8 cellular contexts compared by ENCODE assay signal in genomic region chr20:50729925-50730764, GRCh38. TPM values are rescaled to one million over a fixed set of nuclear protein-coding genes. Genes with fewer than 3 reads are reported as not detected.
DNase-seq lines count a peak whose midpoint lies in the region; ATAC-seq and TF ChIP-seq lines count a peak whose summit lies in the region.

No MANE protein-coding gene starts in this region.

- ATAC-seq in SK-N-SH treated with all-trans-retinoic acid at 6 μM for 48 hours (peak; percentile 4; the same call in 2 of the 3 replicates), omental fat pad (ENCODE audit: low FRiP score) (peak; percentile 1), HG03571 (IDR thresholded peaks at IDR 0.05; ENCODE audit: unreplicated experiment) (no peak), GM19328 (IDR thresholded peaks at IDR 0.05; ENCODE audit: unreplicated experiment) (no peak)

- TF ChIP-seq CTCF in fibroblast of mammary gland (conservative IDR thresholded peaks at IDR 0.05; ENCODE audit: control insufficient read depth, insufficient read depth, low read depth, low read length) (no peak), omental fat pad (IDR thresholded peaks at IDR 0.05) (no peak)

- DNase-seq in NCI-H2171 treated with DMSO at 0.1 percent for 48 hours (lab: John Stamatoyannopoulos, UW) (peak; percentile 46), NCI-H2171 (lab: John Stamatoyannopoulos, UW) (no peak), fibroblast of mammary gland (ENCODE audit: low read depth) (peak; percentile 14), omental fat pad (ENCODE audit: low spot score) (no peak)
- DNase-seq in activated CD4-positive, CD25-positive, alpha-beta regulatory T cell (lab: John Stamatoyannopoulos, UW): no peak

- H3K4me3 ChIP-seq in fibroblast of mammary gland (ENCODE audit: control insufficient read depth, low read depth, low read length): peak overlapping the region; percentile 56

TF ChIP-seq in SK-N-SH treated with all-trans-retinoic acid at 6 μM for 48 hours, 23 proteins besides CTCF, POLR2A, EP300 and RAD21:
- TF ChIP-seq PPARA (CRISPR knock-in tag; IDR thresholded peaks at IDR 0.05; ENCODE audit: borderline replicate concordance): no peak
- no peak for TF ChIP-seq ZFP3 (CRISPR knock-in tag; IDR thresholded peaks at IDR 0.05)
- TF ChIP-seq ISL1 (CRISPR knock-in tag; IDR thresholded peaks at IDR 0.05): no peak
- TF ChIP-seq ZFP30 (CRISPR knock-in tag; IDR thresholded peaks at IDR 0.05): no peak
- TF ChIP-seq ZNF8 (CRISPR knock-in tag; IDR thresholded peaks at IDR 0.05): no peak
- TF ChIP-seq, protein P1, sequence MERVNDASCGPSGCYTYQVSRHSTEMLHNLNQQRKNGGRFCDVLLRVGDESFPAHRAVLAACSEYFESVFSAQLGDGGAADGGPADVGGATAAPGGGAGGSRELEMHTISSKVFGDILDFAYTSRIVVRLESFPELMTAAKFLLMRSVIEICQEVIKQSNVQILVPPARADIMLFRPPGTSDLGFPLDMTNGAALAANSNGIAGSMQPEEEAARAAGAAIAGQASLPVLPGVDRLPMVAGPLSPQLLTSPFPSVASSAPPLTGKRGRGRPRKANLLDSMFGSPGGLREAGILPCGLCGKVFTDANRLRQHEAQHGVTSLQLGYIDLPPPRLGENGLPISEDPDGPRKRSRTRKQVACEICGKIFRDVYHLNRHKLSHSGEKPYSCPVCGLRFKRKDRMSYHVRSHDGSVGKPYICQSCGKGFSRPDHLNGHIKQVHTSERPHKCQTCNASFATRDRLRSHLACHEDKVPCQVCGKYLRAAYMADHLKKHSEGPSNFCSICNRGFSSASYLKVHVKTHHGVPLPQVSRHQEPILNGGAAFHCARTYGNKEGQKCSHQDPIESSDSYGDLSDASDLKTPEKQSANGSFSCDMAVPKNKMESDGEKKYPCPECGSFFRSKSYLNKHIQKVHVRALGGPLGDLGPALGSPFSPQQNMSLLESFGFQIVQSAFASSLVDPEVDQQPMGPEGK (CRISPR knock-in tag; IDR thresholded peaks at IDR 0.05; ENCODE audit: borderline replicate concordance): no peak
- TF ChIP-seq TOX (CRISPR knock-in tag; IDR thresholded peaks at IDR 0.05; ENCODE audit: borderline replicate concordance): no peak
- TF ChIP-seq ZNF565 (CRISPR knock-in tag; conservative IDR thresholded peaks at IDR 0.05; ENCODE audit: low read depth): no peak
- no peak for TF ChIP-seq ESRRG (CRISPR knock-in tag; IDR thresholded peaks at IDR 0.05)
- TF ChIP-seq GLIS3 (CRISPR knock-in tag; IDR thresholded peaks at IDR 0.05): no peak
- no peak for TF ChIP-seq ARNTL (CRISPR knock-in tag; IDR thresholded peaks at IDR 0.05; ENCODE audit: borderline replicate concordance, low read depth)
- TF ChIP-seq TCF4 (CRISPR knock-in tag; IDR thresholded peaks at IDR 0.05; ENCODE audit: borderline replicate concordance): no peak
- no peak for TF ChIP-seq CSRNP3 (CRISPR knock-in tag; IDR thresholded peaks at IDR 0.05)
- no peak for TF ChIP-seq ZNF70 (CRISPR knock-in tag; IDR thresholded peaks at IDR 0.05)

RNA-seq across cellular contexts. Expression of gene PARD6B, which starts 1.2 kb away (rescaled TPM):
- total RNA-seq in omental fat pad: 10 to 100 TPM in 1 of 4 donors, 1 to 10 TPM in 3; 1.1 to 20.5 (median 5.9) TPM

RNA-seq across cellular contexts. Expression of gene RIPOR3, which starts 38.8 kb away (rescaled TPM):
- total RNA-seq in omental fat pad: 10 to 100 TPM in 3 of 4 donors, 1 to 10 TPM in 1; 7.8 to 81.8 (median 16.6) TPM

Comparison
In these comparisons a context has a peak if more than half of its experiments do, and no peak if none do; other contexts are left out.
1. DNase-seq: peak in NCI-H2171 treated with DMSO at 0.1 percent for 48 hours (single experiment) and fibroblast of mammary gland (single experiment); none in NCI-H2171 (single experiment), omental fat pad (single experiment) and activated CD4-positive, CD25-positive, alpha-beta regulatory T cell (0 of 4).
2. ATAC-seq: peak in SK-N-SH treated with all-trans-retinoic acid at 6 μM for 48 hours (single experiment) and omental fat pad (single experiment); none in HG03571 (single experiment) and GM19328 (single experiment).